ENCODE assay signal across 17 cellular contexts in the genomic region with DNA sequence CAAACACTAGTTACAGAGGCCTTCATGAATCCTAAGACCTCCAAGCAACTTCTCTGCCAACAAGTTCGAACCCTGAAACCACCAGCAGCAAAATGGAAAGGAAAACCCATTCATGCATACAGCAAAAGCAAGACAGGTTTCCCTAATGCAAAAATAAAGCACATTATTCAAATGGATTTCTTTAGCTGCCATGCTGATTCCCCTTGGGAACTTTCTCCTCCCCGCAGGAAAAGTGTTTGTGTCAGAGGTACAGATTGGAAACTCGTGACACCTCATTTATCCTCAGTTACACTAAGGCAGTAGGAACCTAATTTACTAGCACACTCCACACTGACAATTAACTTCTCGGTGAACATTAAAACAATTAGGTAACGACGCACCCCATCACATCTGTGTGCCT.
A peak's percentile ranks its signal among the peaks of the same experiment; 100 is the strongest.
DNase-seq lines count a peak whose midpoint lies in the region; ATAC-seq and TF ChIP-seq lines count a peak whose summit lies in the region.
"Had no signal": no experiment of that assay in that cellular context is flagged by ENCODE, and none has a peak within 500 bp of the region (broad histone marks: within the 10 kb centered on the region; RNA-seq: fewer than 3 reads in every experiment).

No MANE protein-coding gene starts in this region.

- H3K27ac Mint-ChIP-seq in HFFc6: peak overlapping the region; percentile 49
- no peak overlapping the region for H3K27ac Mint-ChIP-seq in neural crest cell (ENCODE audit: unreplicated experiment)
- H3K27ac Mint-ChIP-seq: CD14-positive monocyte had no signal

- H3K36me3 ChIP-seq in mammary epithelial cell (ENCODE audit: insufficient read depth, low read length): no peaks in the 10 kb centered on the region

- CTCF ChIA-PET in mammary epithelial cell (lab: Charles Lee; ENCODE audit: low non-redundant PET): no interaction called here

- intact Hi-C loops in mammary epithelial cell (cut with micrococcal nuclease): loop anchor here (1.0 to 10.0 kb wide), 2 partner anchors 61 to 101 kb away; no protein-coding TSS in a partner anchor

- H3K36me3 Mint-ChIP-seq in HFFc6 (ENCODE audit: low read depth) (peaks cover 4% of the 10 kb centered on the region), neural crest cell (ENCODE audit: low read depth) (peaks cover 4% of the 10 kb centered on the region)

- dilution Hi-C loops in mammary epithelial cell (cut with HindIII; ENCODE audit: low sequenced_read_pairs): no loop called here

- BruUV-seq in mammary epithelial cell (replicated peaks; lab: Mats Ljungman, UMichigan): no TSS peak

- peak overlapping the region; percentile 39 for H3K27ac ChIP-seq in mammary epithelial cell (ENCODE audit: insufficient read depth, low read depth, low read length)
- H3K27ac ChIP-seq: KMS-11 had no signal

- H3K27me3 Mint-ChIP-seq in HFFc6 (ENCODE audit: insufficient read depth) (peaks cover 6% of the 10 kb centered on the region), neural crest cell (ENCODE audit: low read depth) (peaks cover 3% of the 10 kb centered on the region)

- H3K9ac ChIP-seq in mammary epithelial cell (ENCODE audit: insufficient read depth, low read length): no peak overlapping the region
- H3K9ac ChIP-seq: KMS-11 had no signal

- no peak overlapping the region for H3K4me3 ChIP-seq in mammary epithelial cell (replicated peaks in 1 of 3; ENCODE audit: insufficient read depth in 1 of 3, low read depth in 2 of 3, low read length in 3 of 3)

- in situ Hi-C loops in mammary epithelial cell (cut with MboI; ENCODE audit: low sequenced_read_pairs in 2 of 2): no loop called here

- peaks cover 34% of the 10 kb centered on the region for H3K4me1 ChIP-seq in mammary epithelial cell (ENCODE audit: insufficient read depth, low read length)

- H3K9me3 ChIP-seq in mammary epithelial cell (replicated peaks; ENCODE audit: insufficient read depth, low read length): no peaks in the 10 kb centered on the region

- no peak overlapping the region for H2AFZ ChIP-seq in mammary epithelial cell (ENCODE audit: low read depth, low read length)

- H3K4me3 Mint-ChIP-seq in HFFc6: no peak overlapping the region
- H3K4me3 Mint-ChIP-seq in neural crest cell: peak overlapping the region; percentile 16
- H3K4me3 Mint-ChIP-seq: CD14-positive monocyte had no signal

- H3K27me3 ChIP-seq in mammary epithelial cell (ENCODE audit: insufficient read depth, low read length): no peaks in the 10 kb centered on the region

- H3K9me3 Mint-ChIP-seq in HFFc6 (no peaks in the 10 kb centered on the region), neural crest cell (no peaks in the 10 kb centered on the region)
- H3K9me3 Mint-ChIP-seq: CD14-positive monocyte had no signal

- H3K4me1 Mint-ChIP-seq in HFFc6 (ENCODE audit: low read depth) (peaks cover 45% of the 10 kb centered on the region), neural crest cell (peaks cover 42% of the 10 kb centered on the region)

- no peaks in the 10 kb centered on the region for H4K20me1 ChIP-seq in mammary epithelial cell (ENCODE audit: insufficient read depth, low read length)

- no peak for DNase-seq in HFFc6
- DNase-seq in NCI-H2171 treated with DMSO at 0.1 percent for 48 hours (lab: John Stamatoyannopoulos, UW): peak; percentile 80
- DNase-seq in mammary epithelial cell: no peak
- DNase-seq in neural crest cell (ENCODE audit: low read depth, low spot score): no peak
- no peak for DNase-seq in cortex of kidney (lab: John Stamatoyannopoulos, UW)
- no peak for DNase-seq in germinal center (ENCODE audit: low spot score)
- DNase-seq in midbrain (lab: John Stamatoyannopoulos, UW): no peak
- DNase-seq: ACHN, AML-193, EL, NCI-H1048, NCI-H1694 treated with DMSO at 0.1 percent for 48 hours, NCI-H2107, NCI-H345 had no signal

- no peak for ATAC-seq in HG03045 (IDR thresholded peaks at IDR 0.05; ENCODE audit: unreplicated experiment)

- H3K4me2 ChIP-seq in mammary epithelial cell (ENCODE audit: insufficient read depth, low read depth, low read length): peak overlapping the region; percentile 24
- H3K4me2 ChIP-seq: KMS-11 had no signal

- TF ChIP-seq CTCF in HFFc6 (IDR thresholded peaks at IDR 0.05) (no peak), mammary epithelial cell (conservative IDR thresholded peaks at IDR 0.05 in 1 of 2, IDR thresholded peaks at IDR 0.05 in 1 of 2; ENCODE audit: extremely low read depth in 1 of 2, insufficient read depth in 1 of 2, low read depth in 1 of 2, low read length in 2 of 2) (no peak), neural crest cell (conservative IDR thresholded peaks at IDR 0.05) (no peak)

- H3K79me2 ChIP-seq in mammary epithelial cell (ENCODE audit: insufficient read depth, low read length): no peaks in the 10 kb centered on the region

- 94% methylated on average over 6 of the region's 6 CpGs for WGBS in mammary epithelial cell (ENCODE audit: low coverage, missing lambda C conversion rate)
